Comparison of ENCODE assay signal across 8 cellular contexts in genomic region chr13:39688699-39689405, GRCh38. TPM values are rescaled to one million over a fixed set of nuclear protein-coding genes. Genes with fewer than 3 reads are reported as not detected.
DNase-seq lines count a peak whose midpoint lies in the region; ATAC-seq and TF ChIP-seq lines count a peak whose summit lies in the region.

No MANE protein-coding gene starts in this region.

- no peak for TF ChIP-seq CTCF in fibroblast of the aortic adventitia (IDR thresholded peaks at IDR 0.05; ENCODE audit: insufficient read depth, low read length)

- DNase-seq in fibroblast of the aortic adventitia (ENCODE audit: low read depth) (peak; percentile 40), AG08396 (ENCODE audit: low spot score) (no peak), GM19240 (ENCODE audit: insufficient read length, low spot score) (no peak), NCI-H2029 treated with DMSO at 0.1 percent for 48 hours (lab: John Stamatoyannopoulos, UW) (no peak)

- ATAC-seq in GM18511 (IDR thresholded peaks at IDR 0.05; ENCODE audit: unreplicated experiment) (peak; percentile 87), GM21576 (IDR thresholded peaks at IDR 0.05; ENCODE audit: unreplicated experiment) (peak; percentile 79), HG03571 (IDR thresholded peaks at IDR 0.05; ENCODE audit: unreplicated experiment) (peak; percentile 73), HG03159 (IDR thresholded peaks at IDR 0.05; ENCODE audit: unreplicated experiment) (no peak)

- no peak overlapping the region for H3K4me3 ChIP-seq in fibroblast of the aortic adventitia (ENCODE audit: low read depth, low read length)

RNA-seq across cellular contexts. Expression of gene COG6, which starts 33.4 kb away (rescaled TPM):
- 33.5 and 41.4 TPM in 2 replicates for total RNA-seq in fibroblast of the aortic adventitia (ENCODE audit: low replicate concordance)
